8 cellular contexts compared by ENCODE assay signal in the genomic region with DNA sequence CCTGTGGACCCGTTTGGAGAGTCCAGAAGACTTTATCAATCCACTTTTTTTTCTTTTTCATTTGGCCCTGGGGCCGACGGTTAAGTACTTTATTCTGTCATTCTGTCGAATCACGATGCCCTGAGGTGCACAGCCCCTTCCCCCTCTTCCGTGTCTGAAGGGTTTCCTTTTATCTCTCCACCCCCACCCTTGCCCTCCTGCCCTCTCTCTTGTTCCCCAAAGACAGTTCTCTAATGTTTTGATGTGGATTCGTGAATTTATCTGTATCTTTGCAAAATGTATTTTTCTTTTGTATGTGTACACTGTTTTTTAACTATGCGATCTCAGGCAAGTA. TPM values are rescaled to one million over a fixed set of nuclear protein-coding genes. Genes with fewer than 3 reads are reported as not detected.
DNase-seq lines count a peak whose midpoint lies in the region; ATAC-seq, FAIRE-seq and TF ChIP-seq lines count a peak whose summit lies in the region.

No MANE protein-coding gene starts in this region.

- ATAC-seq in GM18867 (IDR thresholded peaks at IDR 0.05; ENCODE audit: unreplicated experiment) (peak; percentile 6), mucosa of descending colon (peak; percentile 19), GM19452 (IDR thresholded peaks at IDR 0.05; ENCODE audit: unreplicated experiment) (no peak)

- H3K27ac ChIP-seq in HUES64 (ENCODE audit: low read depth, low read length), result peak overlapping the region; percentile 66; the same call in 1 of the 2 replicates
- peak overlapping the region; percentile 92 to 93 for H3K27ac ChIP-seq in breast epithelium

- no peaks in the 10 kb centered on the region for H3K9me3 ChIP-seq in HUES64 (ENCODE audit: insufficient read depth, low read depth, low read length)
- no peaks in the 10 kb centered on the region for H3K9me3 ChIP-seq in breast epithelium
- H3K9me3 ChIP-seq in mucosa of descending colon, result no peaks in the 10 kb centered on the region

- FAIRE-seq in frontal cortex (lab: Jason Lieb, UNC), result no peak

- no peak for DNase-seq in breast epithelium (ENCODE audit: low spot score in 2 of 2)
- DNase-seq in mucosa of descending colon, result no peak
- DNase-seq in stimulated activated CD4-positive, alpha-beta T cell treated with anti-CD3 and anti-CD28 coated beads, Interleukin-4, amount 100 ng/mL, for 24 hours, result no peak
- DNase-seq in frontal cortex (ENCODE audit: low spot score in 2 of 2), result no peak
- DNase-seq in NCI-H774 (lab: John Stamatoyannopoulos, UW), result no peak

- H3K27me3 ChIP-seq in HUES64 (ENCODE audit: insufficient read depth, low read length) (no peaks in the 10 kb centered on the region), breast epithelium (no peaks in the 10 kb centered on the region)

- H3K4me1 ChIP-seq in HUES64 (ENCODE audit: insufficient read depth, low read length) (peaks cover 25% of the 10 kb centered on the region), breast epithelium (no peaks in the 10 kb centered on the region), mucosa of descending colon (ENCODE audit: low read depth) (peaks cover 19% of the 10 kb centered on the region)

- no peak for TF ChIP-seq POLR2A in breast epithelium (IDR thresholded peaks at IDR 0.05)

- WGBS in HUES64, result 4% methylated on average over 6 of the region's 8 CpGs

- H3K9ac ChIP-seq in HUES64 (ENCODE audit: low read depth, low read length), result peak overlapping the region; percentile 62

- H3K4me3 ChIP-seq in HUES64 (ENCODE audit: low read length) (peak overlapping the region; percentile 42), breast epithelium (peak overlapping the region; percentile 59 to 78 (median 65)), mucosa of descending colon (peak overlapping the region; percentile 21)

- no peaks in the 10 kb centered on the region for H3K36me3 ChIP-seq in HUES64 (ENCODE audit: insufficient read depth, low read length)
- no peaks in the 10 kb centered on the region for H3K36me3 ChIP-seq in breast epithelium
- H3K36me3 ChIP-seq in mucosa of descending colon (ENCODE audit: low read depth), result no peaks in the 10 kb centered on the region

- intact Hi-C loops in breast epithelium (cut with DNase I; ENCODE audit: low total_unique reads) (no loop called here), mucosa of descending colon (cut with DNase I, micrococcal nuclease) (no loop called here)

- TF ChIP-seq CTCF in breast epithelium (IDR thresholded peaks at IDR 0.05), result no peak
- no peak for TF ChIP-seq CTCF in mucosa of descending colon (IDR thresholded peaks at IDR 0.05)

RNA-seq across cellular contexts. Expression of a gene that starts 1.7 kb away (rescaled TPM):
- polyA plus RNA-seq in HUES64 (2013, experiment 1 of 2), result 2.9 TPM
- polyA plus RNA-seq in HUES64 (2013, experiment 2 of 2), result 4.2 TPM
- 10 to 100 TPM; 18.2 to 28.8 (median 21.3) TPM for total RNA-seq in breast epithelium
- 10 to 100 TPM; 38.4 to 49.8 (median 48.9) TPM for total RNA-seq in mucosa of descending colon
- total RNA-seq in frontal cortex, result 1.6 TPM
